ENCODE assay signal across 7 cellular contexts in genomic region chr1:40818264-40818961, GRCh38. TPM values are rescaled to one million over a fixed set of nuclear protein-coding genes. Genes with fewer than 3 reads are reported as not detected.
A peak's percentile ranks its signal among the peaks of the same experiment; 100 is the strongest.
DNase-seq lines count a peak whose midpoint lies in the region; ATAC-seq and TF ChIP-seq lines count a peak whose summit lies in the region.

No MANE protein-coding gene starts in this region.

- peak; percentile 85 for ATAC-seq in GM19372 (IDR thresholded peaks at IDR 0.05; ENCODE audit: low read depth, unreplicated experiment)
- ATAC-seq in HG03520 (IDR thresholded peaks at IDR 0.05; ENCODE audit: unreplicated experiment): peak; percentile 64
- ATAC-seq in thoracic aorta (ENCODE audit: insufficient number of reproducible peaks, low FRiP score, low read depth): no peak

- H3K27me3 ChIP-seq in neuron (ENCODE audit: insufficient read depth, low read length) (peaks cover 11% of the 10 kb centered on the region), thoracic aorta (replicated peaks; ENCODE audit: insufficient read depth) (no peaks in the 10 kb centered on the region)

- H2AFZ ChIP-seq in neuron (ENCODE audit: low read depth, low read length): peak overlapping the region; percentile 3

- no peak overlapping the region for H3K27ac ChIP-seq in thoracic aorta

- no peaks in the 10 kb centered on the region for H3K36me3 ChIP-seq in neuron (ENCODE audit: insufficient read depth, low read length)
- no peaks in the 10 kb centered on the region for H3K36me3 ChIP-seq in thoracic aorta

- H3K4me1 ChIP-seq in neuron (ENCODE audit: insufficient read depth, low read length) (peaks cover 17% of the 10 kb centered on the region), thoracic aorta (ENCODE audit: control insufficient read depth in 1 of 2, low read depth in 2 of 2) (peaks cover 12 to 29% of the 10 kb centered on the region in 2 donors)

- H3K4me3 ChIP-seq in epithelial cell of proximal tubule (ENCODE audit: low read depth, low read length): peak overlapping the region; percentile 40
- peak overlapping the region; percentile 29 for H3K4me3 ChIP-seq in neuron (ENCODE audit: low read length)
- H3K4me3 ChIP-seq in thoracic aorta: peak overlapping the region; percentile 56

- DNase-seq in activated CD8-positive, alpha-beta memory T cell treated with anti-CD3 and anti-CD28 coated beads for 24 hours: peak; percentile 91
- DNase-seq in epithelial cell of proximal tubule (ENCODE audit: low read depth) (no peak), thoracic aorta (ENCODE audit: low spot score) (no peak), NCI-H1092 (lab: John Stamatoyannopoulos, UW) (no peak)

- H3K9me3 ChIP-seq in neuron (ENCODE audit: low read length) (no peaks in the 10 kb centered on the region), thoracic aorta (no peaks in the 10 kb centered on the region)

- TF ChIP-seq CTCF in epithelial cell of proximal tubule (conservative IDR thresholded peaks at IDR 0.05; ENCODE audit: low read depth, low read length): no peak
- no peak for TF ChIP-seq CTCF in thoracic aorta (IDR thresholded peaks at IDR 0.05)

RNA-seq across cellular contexts. Expression of gene KCNQ4, which starts 34.8 kb away (rescaled TPM):
- total RNA-seq in epithelial cell of proximal tubule (1.0 and 2.2 TPM in 2 replicates), thoracic aorta (10 to 100 TPM in 1 of 2 donors, 1 to 10 TPM in 1; 5.7 to 11.5 TPM)

RNA-seq across cellular contexts. Expression of gene CITED4, which starts 43.8 kb away (rescaled TPM):
- total RNA-seq in epithelial cell of proximal tubule (43.4 and 55.5 TPM in 2 replicates), thoracic aorta (10 to 100 TPM; 53.5 to 55.9 TPM)
